31 cellular contexts compared by ENCODE assay signal in the genomic region with DNA sequence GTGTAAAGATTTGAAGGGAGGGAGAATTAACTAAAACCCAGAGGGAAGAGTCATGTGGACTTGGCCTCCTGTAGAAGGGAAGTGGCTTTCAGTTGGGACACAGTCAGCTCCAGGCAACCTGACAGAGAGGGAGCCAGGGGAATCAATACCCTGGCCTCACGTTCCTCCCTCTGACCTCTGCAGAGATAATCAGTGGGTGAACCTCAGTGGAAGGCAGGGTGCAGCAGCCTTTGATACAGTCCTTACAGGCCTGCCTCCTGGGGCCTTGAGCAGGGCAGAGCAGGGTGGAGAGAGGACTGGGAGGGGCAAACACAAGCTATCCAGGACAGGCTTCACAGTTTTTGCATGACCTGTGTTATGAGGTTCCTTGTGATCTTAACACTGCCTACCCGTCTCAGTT.
"Had no signal": no experiment of that assay in that cellular context is flagged by ENCODE, and none has a peak within 500 bp of the region (broad histone marks: within the 10 kb centered on the region; RNA-seq: fewer than 3 reads in every experiment).

No MANE protein-coding gene starts in this region.

- H3K9ac ChIP-seq: neural progenitor cell had no signal

- H3K36me3 Mint-ChIP-seq: activated naive CD8-positive, alpha-beta T cell; immature natural killer cell; naive thymus-derived CD8-positive, alpha-beta T cell; neural progenitor cell; WTC11 had no signal

- H3K27me3 Mint-ChIP-seq: stimulated activated naive CD8-positive, alpha-beta T cell treated with anti-CD3 and anti-CD28 coated beads, Interleukin-15, amount 100 ng/mL, for 72 hours had no signal

- H3K4me3 ChIP-seq: adrenal gland, ascending aorta, neural progenitor cell, ovary, prostate gland, right atrium auricular region, tibial artery had no signal

- H3K9me3 ChIP-seq: adrenal gland, ascending aorta, ovary, prostate gland, right atrium auricular region, tibial artery had no signal

- H3K36me3 ChIP-seq: adrenal gland, ascending aorta, brain microvascular endothelial cell, neural progenitor cell, ovary, prostate gland, right atrium auricular region, tibial artery had no signal

- H3K27me3 ChIP-seq: adrenal gland, ascending aorta, brain microvascular endothelial cell, neural progenitor cell, ovary, right atrium auricular region, tibial artery had no signal

- H3K27ac Mint-ChIP-seq: activated CD4-positive, alpha-beta T cell treated with anti-CD3 and anti-CD28 coated beads for 36 hours; activated naive CD8-positive, alpha-beta T cell; activated T-helper 2 cell treated with anti-CD3 and anti-CD28 coated beads, Interferon-gamma antibody, Interleukin-2, Interleukin-4, amounts not matched to agents 10 μg/mL and 5 μg/mL and 100 μg/mL, durations not matched to agents 14 hours and 24 hours and 36 hours; immature natural killer cell; naive thymus-derived CD8-positive, alpha-beta T cell; neural progenitor cell; WTC11 had no signal

- DNase-seq: activated CD4-positive, alpha-beta T cell treated with anti-CD3 and anti-CD28 coated beads for 36 hours; activated CD4-positive, alpha-beta T cell treated with anti-CD3 and anti-CD28 coated beads, Interleukin-2, amount 50 U/mL, for 4 hours; activated CD8-positive, alpha-beta memory T cell treated with anti-CD3 and anti-CD28 coated beads for 24 hours; activated CD8-positive, alpha-beta memory T cell treated with anti-CD3 and anti-CD28 coated beads, Interleukin-2, amount 50 U/mL, for 4 hours; activated naive CD4-positive, alpha-beta T cell; activated T-cell treated with anti-CD3 and anti-CD28 coated beads, Interleukin-2, amount 50 U/mL, for 4 hours; adrenal gland; brain microvascular endothelial cell; caudate nucleus; dermis blood vessel endothelial cell; effector memory CD4-positive, alpha-beta T cell; foreskin melanocyte; immature natural killer cell; kidney glomerular epithelial cell; left ventricle myocardium superior; mesendoderm; naive thymus-derived CD8-positive, alpha-beta T cell; ovary; stimulated activated CD4-positive, alpha-beta T cell treated with anti-CD3 and anti-CD28 coated beads, Interleukin-1b, Interleukin-23, amount 100 ng/mL, for 48 hours; stimulated activated naive CD8-positive, alpha-beta T cell treated with anti-CD3 and anti-CD28 coated beads, Interleukin-15, amount 100 ng/mL, for 72 hours; T-helper 1 cell; tibial artery had no signal

- H3K4me3 Mint-ChIP-seq: activated CD4-positive, alpha-beta T cell treated with anti-CD3 and anti-CD28 coated beads for 36 hours; activated naive CD8-positive, alpha-beta T cell; activated T-cell treated with anti-CD3 and anti-CD28 coated beads, Interleukin-2, amount 50 U/mL, for 4 hours; immature natural killer cell; naive thymus-derived CD8-positive, alpha-beta T cell; neural progenitor cell; stimulated activated naive CD8-positive, alpha-beta T cell treated with anti-CD3 and anti-CD28 coated beads, Interleukin-15, amount 100 ng/mL, for 72 hours; WTC11 had no signal

- H3K9me3 Mint-ChIP-seq: activated T-cell treated with anti-CD3 and anti-CD28 coated beads, Interleukin-2, amount 50 U/mL, for 4 hours; activated T-helper 2 cell treated with anti-CD3 and anti-CD28 coated beads, Interferon-gamma antibody, Interleukin-2, Interleukin-4, amounts not matched to agents 10 μg/mL and 5 μg/mL and 100 μg/mL, durations not matched to agents 14 hours and 24 hours and 36 hours; immature natural killer cell; naive thymus-derived CD8-positive, alpha-beta T cell; neural progenitor cell; stimulated activated naive CD8-positive, alpha-beta T cell treated with anti-CD3 and anti-CD28 coated beads, Interleukin-15, amount 100 ng/mL, for 72 hours; WTC11 had no signal

- ATAC-seq: activated CD4-positive, alpha-beta T cell treated with anti-CD3 and anti-CD28 coated beads for 36 hours; activated T-cell treated with anti-CD3 and anti-CD28 coated beads, Interleukin-2, amount 50 U/mL, for 4 hours; esophagus mucosa; left ventricle myocardium superior; naive thymus-derived CD8-positive, alpha-beta T cell; stimulated activated naive CD8-positive, alpha-beta T cell treated with anti-CD3 and anti-CD28 coated beads, Interleukin-15, amount 100 ng/mL, for 72 hours; WTC11 had no signal

- H3K4me2 ChIP-seq: neural progenitor cell had no signal

- H3K4me1 Mint-ChIP-seq: immature natural killer cell, WTC11 had no signal

- H3K4me1 ChIP-seq: adrenal gland, ascending aorta, neural progenitor cell, prostate gland, right atrium auricular region, tibial artery had no signal

- H3K27ac ChIP-seq: adrenal gland, ascending aorta, brain microvascular endothelial cell, neural progenitor cell, ovary, prostate gland, right atrium auricular region, tibial artery had no signal

- H2AFZ ChIP-seq: neural progenitor cell had no signal

- FAIRE-seq: urothelium cell line had no signal
